9 cellular contexts compared by ENCODE assay signal in genomic region chr3:56782900-56783299, GRCh38. TPM values are rescaled to one million over a fixed set of nuclear protein-coding genes. Genes with fewer than 3 reads are reported as not detected.
DNase-seq lines count a peak whose midpoint lies in the region; ATAC-seq and TF ChIP-seq lines count a peak whose summit lies in the region.
"Had no signal": no experiment of that assay in that cellular context is flagged by ENCODE, and none has a peak within 500 bp of the region (broad histone marks: within the 10 kb centered on the region; RNA-seq: fewer than 3 reads in every experiment).

No MANE protein-coding gene starts in this region.

- H3K27ac ChIP-seq in adrenal gland (peak overlapping the region in 4 of 5 donors; percentile 24 to 78 (median 52)), tibial artery (peak overlapping the region; percentile 14 to 32)

- H3K4me3 ChIP-seq in adrenal gland (no peak overlapping the region), tibial artery (no peak overlapping the region)

- H3K4me1 ChIP-seq in adrenal gland (replicated peaks in 1 of 2) (peaks cover 48 to 74% of the 10 kb centered on the region in 2 donors), tibial artery (peaks cover 5 to 28% (median 19%) of the 10 kb centered on the region in 4 donors)

- no peak for TF ChIP-seq POLR2A in adrenal gland (IDR thresholded peaks at IDR 0.05)

- ATAC-seq in activated T-cell treated with anti-CD3 and anti-CD28 coated beads, Interleukin-2, amount 50 U/mL, for 4 hours = no peak
- ATAC-seq in memory B cell (ENCODE audit: low read depth) (no peak), HG02588 (IDR thresholded peaks at IDR 0.05; ENCODE audit: unreplicated experiment) (no peak), GM18519 (IDR thresholded peaks at IDR 0.05; ENCODE audit: low FRiP score, unreplicated experiment) (no peak)

- H3K9me3 ChIP-seq in adrenal gland (replicated peaks in 1 of 3) (no peaks in the 10 kb centered on the region), tibial artery (no peaks in the 10 kb centered on the region)

- 47 to 68% (median 59%) methylated on average over 2 of the region's 2 CpGs for WGBS in adrenal gland, 4 donors

- H3K27me3 ChIP-seq in adrenal gland (no peaks in the 10 kb centered on the region), tibial artery (no peaks in the 10 kb centered on the region)

- intact Hi-C loops in adrenal gland (cut with DNase I) (no loop called here), tibial artery (cut with DNase I; ENCODE audit: low total_unique reads) (no loop called here)

- H3K27ac Mint-ChIP-seq in memory B cell = no peak overlapping the region

- peaks cover 28% of the 10 kb centered on the region for H3K36me3 Mint-ChIP-seq in activated T-cell treated with anti-CD3 and anti-CD28 coated beads, Interleukin-2, amount 50 U/mL, for 4 hours (ENCODE audit: insufficient read depth)
- peaks cover 8% of the 10 kb centered on the region for H3K36me3 Mint-ChIP-seq in memory B cell

- H3K27me3 Mint-ChIP-seq in activated T-cell treated with anti-CD3 and anti-CD28 coated beads, Interleukin-2, amount 50 U/mL, for 4 hours (ENCODE audit: low read depth) = no peaks in the 10 kb centered on the region
- H3K27me3 Mint-ChIP-seq in memory B cell = no peaks in the 10 kb centered on the region

- H3K4me1 Mint-ChIP-seq in activated T-cell treated with anti-CD3 and anti-CD28 coated beads, Interleukin-2, amount 50 U/mL, for 4 hours (ENCODE audit: low read depth) = peaks cover 96% of the 10 kb centered on the region
- peaks cover 37% of the 10 kb centered on the region for H3K4me1 Mint-ChIP-seq in memory B cell

- H3K36me3 ChIP-seq in adrenal gland (replicated peaks in 1 of 2) (no peaks in the 10 kb centered on the region), tibial artery (no peaks in the 10 kb centered on the region)

- H3K9me3 Mint-ChIP-seq in activated T-cell treated with anti-CD3 and anti-CD28 coated beads, Interleukin-2, amount 50 U/mL, for 4 hours = no peaks in the 10 kb centered on the region
- no peaks in the 10 kb centered on the region for H3K9me3 Mint-ChIP-seq in memory B cell

- TF ChIP-seq CTCF in adrenal gland (IDR thresholded peaks at IDR 0.05) (no peak), tibial artery (IDR thresholded peaks at IDR 0.05) (no peak)

- DNase-seq in activated T-cell treated with anti-CD3 and anti-CD28 coated beads, Interleukin-2, amount 50 U/mL, for 4 hours = no peak
- DNase-seq in activated T-cell treated with anti-CD3 and anti-CD28 coated beads, Interleukin-2, amount 50 U/mL, for 1 hour = no peak
- DNase-seq in adrenal gland (peak in 1 of 7 donors; percentile 23), memory B cell (ENCODE audit: low spot score in 2 of 2) (no peak), tibial artery (no peak), NCI-H146 treated with DMSO at 0.1 percent for 48 hours (lab: John Stamatoyannopoulos, UW; ENCODE audit: unreplicated experiment) (no peak)
- DNase-seq: NCI-H510A had no signal

- H3K4me3 Mint-ChIP-seq in activated T-cell treated with anti-CD3 and anti-CD28 coated beads, Interleukin-2, amount 50 U/mL, for 4 hours = peak overlapping the region; percentile 72
- H3K4me3 Mint-ChIP-seq in memory B cell = peak overlapping the region; percentile 46

RNA-seq across cellular contexts. Expression of gene ARHGEF3, which starts 18.8 kb away (rescaled TPM):
- 10 to 100 TPM; 42.4 to 53.9 (median 44.7) TPM for total RNA-seq in activated T-cell treated with anti-CD3 and anti-CD28 coated beads, Interleukin-2, amount 50 U/mL, for 4 hours
- 100 to 1,000 TPM in 1 of 8 donors, 10 to 100 TPM in 7; 49.4 to 110 (median 70.4) TPM for total RNA-seq in adrenal gland
- 100 to 1,000 TPM in 1 of 3 donors, 10 to 100 TPM in 2; 26.6 to 122 (median 33.9) TPM for polyA plus RNA-seq in adrenal gland
